11 cellular contexts compared by ENCODE assay signal in the genomic region with DNA sequence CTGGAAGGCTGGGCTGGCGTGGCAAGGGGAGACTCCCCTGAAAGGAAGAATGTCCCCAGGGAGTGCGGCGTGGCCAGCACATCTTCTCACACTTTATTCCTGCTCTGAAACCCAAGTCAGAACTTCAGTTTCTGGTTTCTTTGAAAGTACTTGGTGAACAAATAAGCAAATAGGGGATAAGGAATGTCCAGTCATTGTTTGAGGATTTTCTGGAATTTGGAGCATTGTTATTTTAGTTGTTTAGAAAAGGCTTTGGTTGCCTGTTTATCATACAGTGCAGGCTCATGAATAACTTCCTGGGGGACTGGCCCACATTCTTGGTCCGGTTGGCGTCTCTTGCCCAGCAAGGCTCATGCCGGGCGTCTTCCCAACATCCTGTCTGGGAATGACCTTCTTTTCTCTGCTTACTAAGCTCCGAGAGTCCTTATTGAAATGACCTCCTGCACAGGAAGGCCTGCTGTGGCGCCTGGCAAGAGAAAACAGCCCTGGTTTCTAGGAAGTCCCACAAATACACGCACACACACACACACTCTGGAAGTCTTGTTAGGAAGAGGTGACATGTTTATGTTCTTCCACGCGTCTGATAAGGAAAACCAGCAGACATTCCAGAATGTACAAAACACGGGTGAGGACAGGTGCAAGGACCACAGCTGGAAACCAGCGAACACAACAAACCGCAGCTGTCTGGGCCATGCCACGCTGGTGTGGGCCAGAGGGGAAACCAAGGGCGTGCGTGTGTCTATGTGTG.
DNase-seq lines count a peak whose midpoint lies in the region; ATAC-seq and TF ChIP-seq lines count a peak whose summit lies in the region.
"Had no signal": no experiment of that assay in that cellular context is flagged by ENCODE, and none has a peak within 500 bp of the region (broad histone marks: within the 10 kb centered on the region; RNA-seq: fewer than 3 reads in every experiment).

No MANE protein-coding gene starts in this region.

- no peaks in the 10 kb centered on the region for H3K36me3 ChIP-seq in adipocyte (ENCODE audit: control insufficient read depth, insufficient read depth, low read length, severe bottlenecking)
- no peaks in the 10 kb centered on the region for H3K36me3 ChIP-seq in heart right ventricle

- in situ Hi-C loops in G401 (cut with HindIII; ENCODE audit: low sequenced_read_pairs), result no loop called here

- no peak overlapping the region for H3K4me3 ChIP-seq in adipocyte (ENCODE audit: low read length)
- H3K4me3 ChIP-seq in heart right ventricle, result no peak overlapping the region

- H3K27me3 ChIP-seq in adipocyte (replicated peaks; ENCODE audit: control insufficient read depth, insufficient read depth, low read length) (no peaks in the 10 kb centered on the region), heart right ventricle (no peaks in the 10 kb centered on the region)

- DNase-seq in G401 (ENCODE audit: low spot score), result peak; percentile 40
- DNase-seq in adipocyte (ENCODE audit: low read depth), result peak; percentile 86
- DNase-seq in heart right ventricle, result peak; percentile 45 to 64
- peak; percentile 100 for DNase-seq in pulmonary artery endothelial cell (ENCODE audit: low read depth, low spot score)
- DNase-seq in 8988T, result no peak
- DNase-seq: activated CD8-positive, alpha-beta T cell treated with anti-CD3 and anti-CD28 coated beads, Interleukin-2, amount 10 ng/mL, durations not matched to agents 7 days and 5 days; NCI-H446; stimulated activated CD4-positive, alpha-beta T cell treated with anti-CD3 and anti-CD28 coated beads, Interleukin-1b, Interleukin-23, amount 100 ng/mL, for 48 hours had no signal

- H3K9me3 ChIP-seq in adipocyte (ENCODE audit: control insufficient read depth, low read length) (no peaks in the 10 kb centered on the region), heart right ventricle (no peaks in the 10 kb centered on the region)

- WGBS in heart right ventricle, 2 donors, result 46 to 58% methylated on average over 18 of the region's 18 CpGs

- intact Hi-C loops in heart right ventricle (cut with DNase I), result loop anchor here in 4 of 10 donors (2.0 to 5.0 kb wide), 3 partner anchors 38 to 43 kb away; no protein-coding TSS in a partner anchor

- H3K4me1 ChIP-seq in adipocyte (ENCODE audit: control insufficient read depth, insufficient read depth, low read length), result peaks cover 6% of the 10 kb centered on the region
- peaks cover 7 to 59% (median 44%) of the 10 kb centered on the region in 9 donors for H3K4me1 ChIP-seq in heart right ventricle

- no peak overlapping the region for H3K9ac ChIP-seq in adipocyte (ENCODE audit: low read length)

- ATAC-seq in heart right ventricle, result peak; percentile 74 to 90 (median 78)
- ATAC-seq in GM18511 (IDR thresholded peaks at IDR 0.05; ENCODE audit: unreplicated experiment), result no peak
- no peak for ATAC-seq in GM19035 (IDR thresholded peaks at IDR 0.05; ENCODE audit: unreplicated experiment)
- ATAC-seq in GM21723 (IDR thresholded peaks at IDR 0.05; ENCODE audit: unreplicated experiment), result no peak
- ATAC-seq: activated CD8-positive, alpha-beta T cell treated with anti-CD3 and anti-CD28 coated beads, Interleukin-2, amount 10 ng/mL, durations not matched to agents 7 days and 5 days had no signal

- H3K27ac ChIP-seq in heart right ventricle, result peak overlapping the region in 9 of 10 donors; percentile 28 to 79 (median 67)

- no peak for TF ChIP-seq CTCF in heart right ventricle (IDR thresholded peaks at IDR 0.05)

Comparison
In these comparisons a context has a peak if more than half of its experiments do, and no peak if none do; other contexts are left out.
1. ATAC-seq: peak in heart right ventricle (8 of 8); none in GM18511 (single experiment), GM19035 (single experiment) and GM21723 (single experiment).